Comparison of ENCODE assay signal across 10 cellular contexts in the genomic region with DNA sequence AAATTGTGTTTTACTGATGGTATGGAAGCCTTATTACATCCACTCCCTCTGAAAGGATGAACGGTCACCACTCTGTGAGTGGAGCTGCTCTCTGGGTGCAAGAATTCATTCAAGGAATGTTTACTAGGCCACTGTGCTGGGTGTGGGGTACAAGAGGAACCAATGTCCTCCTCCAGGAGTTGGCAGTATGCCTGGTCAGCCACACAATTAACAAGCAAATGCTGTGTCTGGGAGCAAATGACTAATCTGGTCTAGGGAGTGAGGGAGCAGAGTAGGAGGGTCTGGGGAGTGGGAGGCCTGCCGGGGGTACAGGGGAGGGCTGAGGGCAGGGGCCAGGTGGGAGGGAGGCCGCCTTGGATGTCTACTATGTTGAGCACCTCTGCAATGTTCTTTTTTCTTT. TPM values are rescaled to one million over a fixed set of nuclear protein-coding genes. Genes with fewer than 3 reads are reported as not detected.
DNase-seq lines count a peak whose midpoint lies in the region; ATAC-seq and TF ChIP-seq lines count a peak whose summit lies in the region.
"Had no signal": no experiment of that assay in that cellular context is flagged by ENCODE, and none has a peak within 500 bp of the region (broad histone marks: within the 10 kb centered on the region; RNA-seq: fewer than 3 reads in every experiment).

No MANE protein-coding gene starts in this region.

- H3K27ac ChIP-seq in heart left ventricle = peak overlapping the region in 1 of 12 donors; percentile 11
- H3K27ac ChIP-seq in upper lobe of right lung = no peak overlapping the region
- H3K27ac ChIP-seq: BLaER1 had no signal

- H3K27me3 ChIP-seq in heart left ventricle (no peaks in the 10 kb centered on the region), upper lobe of right lung (no peaks in the 10 kb centered on the region)
- H3K27me3 ChIP-seq: BLaER1 had no signal

- DNase-seq in heart left ventricle = peak in 4 of 5 donors; percentile 37 to 49 (median 42)
- no peak for DNase-seq in cardiac septum (ENCODE audit: low spot score)
- DNase-seq in astrocyte of the hippocampus (ENCODE audit: low read depth, low spot score) = peak; percentile 97
- peak; percentile 95 for DNase-seq in kidney tubule cell (ENCODE audit: low spot score)
- peak; percentile 74 for DNase-seq in upper lobe of right lung
- no peak for DNase-seq in NCI-H446 treated with DMSO at 0.1 percent for 48 hours (lab: John Stamatoyannopoulos, UW)
- DNase-seq: Karpas-422 had no signal

- TF ChIP-seq CTCF in heart left ventricle (IDR thresholded peaks at IDR 0.05) (no peak), upper lobe of right lung (IDR thresholded peaks at IDR 0.05) (no peak)

- H3K4me1 ChIP-seq in heart left ventricle (peaks cover 0 to 28% (median 0%) of the 10 kb centered on the region in 12 donors), upper lobe of right lung (peaks cover 21% of the 10 kb centered on the region)

- ATAC-seq in heart left ventricle = peak; percentile 28 to 65 (median 44)
- ATAC-seq in upper lobe of right lung = peak; percentile 81
- no peak for ATAC-seq in HG02970 (IDR thresholded peaks at IDR 0.05; ENCODE audit: low FRiP score, unreplicated experiment)
- no peak for ATAC-seq in GM21619 (IDR thresholded peaks at IDR 0.05; ENCODE audit: unreplicated experiment)

- H3K9me3 ChIP-seq in heart left ventricle (no peaks in the 10 kb centered on the region), upper lobe of right lung (no peaks in the 10 kb centered on the region)
- H3K9me3 ChIP-seq: BLaER1 had no signal

- H3K4me3 ChIP-seq in heart left ventricle (no peak overlapping the region), upper lobe of right lung (no peak overlapping the region)
- H3K4me3 ChIP-seq: BLaER1 had no signal

- H3K36me3 ChIP-seq in heart left ventricle = peaks cover 0 to 7% (median 0%) of the 10 kb centered on the region in 9 donors
- no peaks in the 10 kb centered on the region for H3K36me3 ChIP-seq in upper lobe of right lung
- H3K36me3 ChIP-seq: BLaER1 had no signal

- WGBS in heart left ventricle, 4 donors = 55 to 69% (median 63%) methylated on average over 3 of the region's 3 CpGs

- intact Hi-C loops in heart left ventricle (cut with DNase I) (loop anchor here in 4 of 10 donors (5.0 to 10.0 kb wide), 3 partner anchors 192 to 402 kb away; a partner anchor contains a TSS), cardiac septum (cut with DNase I) (no loop called here), upper lobe of right lung (cut with DNase I) (loop anchor here (10.0 kb wide), 1 partner anchor 70 kb away; no protein-coding TSS in a partner anchor)

- TF ChIP-seq POLR2A in heart left ventricle (IDR thresholded peaks at IDR 0.05) = no peak

RNA-seq across cellular contexts. Expression of a gene that starts 27.2 kb away (rescaled TPM):
- 1 to 10 TPM in 8 of 9 donors, under 1 TPM in 1; 0.71 to 3.4 (median 1.8) TPM for total RNA-seq in heart left ventricle
- polyA plus RNA-seq in heart left ventricle = 1 to 10 TPM; 2.9 to 3.0 TPM
- 5.0 TPM for total RNA-seq in cardiac septum
- 21.7 TPM for total RNA-seq in upper lobe of right lung

RNA-seq across cellular contexts. Expression of a gene that starts 27.4 kb away (rescaled TPM):
- total RNA-seq in heart left ventricle = 10 to 100 TPM; 11.1 to 19.4 (median 11.9) TPM
- polyA plus RNA-seq in heart left ventricle = 10 to 100 TPM; 10.1 to 17.7 TPM
- total RNA-seq in cardiac septum = 16.8 TPM
- 48.3 TPM for total RNA-seq in upper lobe of right lung

Comparison
In these comparisons a context has a peak if more than half of its experiments do, and no peak if none do; other contexts are left out.
1. DNase-seq: peak in heart left ventricle (4 of 5), astrocyte of the hippocampus (single experiment), kidney tubule cell (single experiment) and upper lobe of right lung (single experiment); none in cardiac septum (single experiment) and NCI-H446 treated with DMSO at 0.1 percent for 48 hours (single experiment).
2. ATAC-seq: peak in heart left ventricle (4 of 4) and upper lobe of right lung (single experiment); none in HG02970 (single experiment) and GM21619 (single experiment).